8 cellular contexts compared by ENCODE assay signal in genomic region chr3:44114142-44114541, GRCh38.
DNase-seq lines count a peak whose midpoint lies in the region; ATAC-seq and TF ChIP-seq lines count a peak whose summit lies in the region.

No MANE protein-coding gene starts in this region.

- no peaks in the 10 kb centered on the region for H3K9me3 Mint-ChIP-seq in CD4-positive, alpha-beta memory T cell

- intact Hi-C loops in CD4-positive, alpha-beta memory T cell (cut with micrococcal nuclease) = no loop called here
- intact Hi-C loops in left ventricle myocardium superior (cut with micrococcal nuclease) = no loop called here

- ATAC-seq in left ventricle myocardium superior = peak; percentile 61

- no peak overlapping the region for H3K4me3 ChIP-seq in CD4-positive, alpha-beta memory T cell (ENCODE audit: low read length in 2 of 2)

- no peak overlapping the region for H3K4me3 Mint-ChIP-seq in CD4-positive, alpha-beta memory T cell

- H3K4me1 Mint-ChIP-seq in CD4-positive, alpha-beta memory T cell = no peaks in the 10 kb centered on the region

- peaks cover 6 to 17% of the 10 kb centered on the region in 2 donors for H3K27me3 Mint-ChIP-seq in CD4-positive, alpha-beta memory T cell

- H3K36me3 Mint-ChIP-seq in CD4-positive, alpha-beta memory T cell = no peaks in the 10 kb centered on the region

- no peak overlapping the region for H3K27ac ChIP-seq in CD4-positive, alpha-beta memory T cell (ENCODE audit: low read depth, low read length)

- H3K27me3 ChIP-seq in CD4-positive, alpha-beta memory T cell (ENCODE audit: insufficient read depth, low read length) = no peaks in the 10 kb centered on the region

- no peaks in the 10 kb centered on the region for H3K9me3 ChIP-seq in CD4-positive, alpha-beta memory T cell (ENCODE audit: control insufficient read depth in 1 of 2, low read length in 2 of 2)

- no peak overlapping the region for H3K27ac Mint-ChIP-seq in CD4-positive, alpha-beta memory T cell

- CTCF ChIA-PET in CD4-positive, alpha-beta memory T cell (lab: Charles Lee; ENCODE audit: partially characterized antibody) = interaction anchor here (0.8 to 1.5 kb wide), 3 partner anchors 11 to 848 kb away, joined by 3 to 6 read pairs (median 3); no protein-coding TSS in a partner anchor
- CTCF ChIA-PET in HEK293T (lab: Yijun Ruan, JAX) = interaction anchor here (1.4 kb wide), 1 partner anchor 118 kb away, joined by 5 read pairs; no protein-coding TSS in a partner anchor

- H3K36me3 ChIP-seq in CD4-positive, alpha-beta memory T cell (ENCODE audit: insufficient read depth, low read length) = no peaks in the 10 kb centered on the region

- no peaks in the 10 kb centered on the region for H3K4me1 ChIP-seq in CD4-positive, alpha-beta memory T cell (ENCODE audit: insufficient read depth, low read length)

- DNase-seq in CD4-positive, alpha-beta memory T cell = peak in 3 of 5 donors; percentile 1 to 6 (median 2)
- DNase-seq in HEK293T (ENCODE audit: extremely low spot score) (peak; percentile 68), left ventricle myocardium superior (peak; percentile 65), NCI-H1417 treated with DMSO at 0.1 percent for 48 hours (lab: John Stamatoyannopoulos, UW) (no peak), NCI-H2029 (lab: John Stamatoyannopoulos, UW) (no peak), NCI-H524 treated with DMSO at 0.1 percent for 48 hours (lab: John Stamatoyannopoulos, UW) (no peak)
- DNase-seq in activated CD8-positive, alpha-beta memory T cell treated with anti-CD3 and anti-CD28 coated beads for 4 hours (ENCODE audit: low read depth in 2 of 2) = peak; percentile 1 to 4
- peak; percentile 48 for DNase-seq in stimulated activated CD4-positive, alpha-beta T cell treated with anti-CD3 and anti-CD28 coated beads, Interleukin-4, amount 100 ng/mL, for 24 hours

- POLR2A ChIA-PET in CD4-positive, alpha-beta memory T cell (lab: Charles Lee; ENCODE audit: partially characterized antibody) = no interaction called here
- POLR2A ChIA-PET in HEK293T (lab: Yijun Ruan, JAX) = no interaction called here

TF ChIP-seq in HEK293T, 16 proteins besides CTCF, POLR2A, EP300 and RAD21:
- TF ChIP-seq FOXK2 (IDR thresholded peaks at IDR 0.05) (no peak), L3MBTL2 (conservative IDR thresholded peaks at IDR 0.05) (peak; percentile 57; the same call in 1 of the 2 replicates), PKNOX1 (IDR thresholded peaks at IDR 0.05) (no peak)

Comparison
In these comparisons a context has a peak if more than half of its experiments do, and no peak if none do; other contexts are left out.
1. DNase-seq: peak in CD4-positive, alpha-beta memory T cell (3 of 5), HEK293T (single experiment), activated CD8-positive, alpha-beta memory T cell treated with anti-CD3 and anti-CD28 coated beads for 4 hours (2 of 2), left ventricle myocardium superior (single experiment) and stimulated activated CD4-positive, alpha-beta T cell treated with anti-CD3 and anti-CD28 coated beads, Interleukin-4, amount 100 ng/mL, for 24 hours (single experiment); none in NCI-H1417 treated with DMSO at 0.1 percent for 48 hours (single experiment), NCI-H2029 (single experiment) and NCI-H524 treated with DMSO at 0.1 percent for 48 hours (single experiment).